22 cellular contexts compared by ENCODE assay signal in the genomic region with DNA sequence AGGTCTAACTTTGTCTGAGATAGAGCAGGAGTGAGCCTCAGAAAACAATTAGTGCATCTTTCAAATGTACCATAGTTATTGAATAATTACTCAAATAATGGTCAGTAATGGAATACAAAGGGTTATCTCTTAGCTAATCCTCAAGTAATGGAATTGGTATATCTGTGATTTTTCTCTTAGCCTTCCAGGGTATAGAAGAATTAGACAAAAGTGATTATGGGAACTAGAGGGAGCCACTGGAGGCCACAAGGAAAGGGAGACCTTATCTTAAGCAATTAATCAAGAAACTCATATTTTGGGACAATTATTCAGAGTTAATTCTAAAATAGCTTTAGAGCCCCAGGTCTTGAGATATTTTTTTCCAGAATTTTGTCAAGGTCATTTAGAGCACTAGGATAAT.
"Had no signal": no experiment of that assay in that cellular context is flagged by ENCODE, and none has a peak within 500 bp of the region (broad histone marks: within the 10 kb centered on the region; RNA-seq: fewer than 3 reads in every experiment).

No MANE protein-coding gene starts in this region.

- H3K27me3 ChIP-seq: dorsolateral prefrontal cortex, esophagus muscularis mucosa, foreskin keratinocyte, gastroesophageal sphincter, heart left ventricle, hepatocyte had no signal

- H3K27ac Mint-ChIP-seq: immature natural killer cell, memory B cell had no signal

- H3K36me3 ChIP-seq: esophagus muscularis mucosa, gastroesophageal sphincter, heart left ventricle, left ventricle myocardium inferior, lower lobe of right lung had no signal

- H3K4me3 ChIP-seq: coronary artery, dorsolateral prefrontal cortex, esophagus muscularis mucosa, gastroesophageal sphincter, heart left ventricle, hepatocyte, left ventricle myocardium inferior, lower lobe of right lung had no signal

- H3K4me2 ChIP-seq: hepatocyte had no signal

- H3K4me3 Mint-ChIP-seq: immature natural killer cell; memory B cell; naive thymus-derived CD4-positive, alpha-beta T cell had no signal

- DNase-seq: dermis blood vessel endothelial cell; dorsolateral prefrontal cortex; effector CD4-positive, alpha-beta T cell; effector memory CD4-positive, alpha-beta T cell; heart left ventricle; hypothalamus; immature natural killer cell; islet precursor cell; kidney; kidney glomerular epithelial cell; left colon; left ventricle myocardium inferior; lower lobe of right lung; mesendoderm; midbrain; naive thymus-derived CD4-positive, alpha-beta T cell had no signal

- ATAC-seq: gastroesophageal sphincter; heart left ventricle; left colon; lower lobe of right lung; naive thymus-derived CD4-positive, alpha-beta T cell had no signal

- H2AFZ ChIP-seq: hepatocyte had no signal

- H3K79me2 ChIP-seq: hepatocyte had no signal

- H3K9me3 ChIP-seq: lower lobe of right lung had no signal

- H3K27me3 Mint-ChIP-seq: memory B cell; naive thymus-derived CD4-positive, alpha-beta T cell had no signal

- H3K9me3 Mint-ChIP-seq: immature natural killer cell had no signal

- H3K27ac ChIP-seq: coronary artery, dorsolateral prefrontal cortex, esophagus muscularis mucosa, foreskin keratinocyte, gastroesophageal sphincter, heart left ventricle, hepatocyte, left ventricle myocardium inferior, lower lobe of right lung had no signal
